Comparison of ENCODE assay signal across 8 cellular contexts in genomic region chr6:87968435-87969278, GRCh38.
DNase-seq lines count a peak whose midpoint lies in the region; ATAC-seq lines count a peak whose summit lies in the region.

No MANE protein-coding gene starts in this region.

- H3K4me1 Mint-ChIP-seq in stimulated activated memory B cell treated with anti-CD40 and anti-IgM and Interleukin-4, amounts not matched to agents 10 μg/mL and 1 μg/mL and 100 μg/mL, for 72 hours = no peaks in the 10 kb centered on the region

- DNase-seq in NCI-H146 (lab: John Stamatoyannopoulos, UW) (peak; percentile 11), NCI-H146 treated with DMSO at 0.1 percent for 48 hours (lab: John Stamatoyannopoulos, UW; ENCODE audit: unreplicated experiment) (no peak), HuH-7 (ENCODE audit: low spot score) (peak; percentile 20), activated gamma-delta T cell treated with Interleukin-2 at 50 U/mL for 16 hours (peak; percentile 6), T-helper 9 cell (no peak), NCI-H1048 (lab: John Stamatoyannopoulos, UW) (no peak)

- H3K9me3 ChIP-seq in iPS-18c (ENCODE audit: control insufficient read depth, insufficient read depth, low read length) = no peaks in the 10 kb centered on the region

- ATAC-seq in stimulated activated memory B cell treated with anti-CD40 and anti-IgM and Interleukin-4, amounts not matched to agents 10 μg/mL and 1 μg/mL and 100 μg/mL, for 72 hours = peak; percentile 75

- H3K4me3 ChIP-seq in iPS-18c (ENCODE audit: insufficient read depth, low read depth, low read length) = peak overlapping the region; percentile 56

- no peaks in the 10 kb centered on the region for H3K27me3 Mint-ChIP-seq in stimulated activated memory B cell treated with anti-CD40 and anti-IgM and Interleukin-4, amounts not matched to agents 10 μg/mL and 1 μg/mL and 100 μg/mL, for 72 hours

- H3K27ac Mint-ChIP-seq in stimulated activated memory B cell treated with anti-CD40 and anti-IgM and Interleukin-4, amounts not matched to agents 10 μg/mL and 1 μg/mL and 100 μg/mL, for 72 hours = no peak overlapping the region

- H3K9me3 Mint-ChIP-seq in stimulated activated memory B cell treated with anti-CD40 and anti-IgM and Interleukin-4, amounts not matched to agents 10 μg/mL and 1 μg/mL and 100 μg/mL, for 72 hours = peaks cover 12% of the 10 kb centered on the region

- H3K36me3 Mint-ChIP-seq in stimulated activated memory B cell treated with anti-CD40 and anti-IgM and Interleukin-4, amounts not matched to agents 10 μg/mL and 1 μg/mL and 100 μg/mL, for 72 hours = no peaks in the 10 kb centered on the region

- no peak overlapping the region for H3K4me3 Mint-ChIP-seq in stimulated activated memory B cell treated with anti-CD40 and anti-IgM and Interleukin-4, amounts not matched to agents 10 μg/mL and 1 μg/mL and 100 μg/mL, for 72 hours

Comparison
In these comparisons a context has a peak if more than half of its experiments do, and no peak if none do; other contexts are left out.
1. DNase-seq: peak in NCI-H146 (single experiment), HuH-7 (single experiment) and activated gamma-delta T cell treated with Interleukin-2 at 50 U/mL for 16 hours (single experiment); none in NCI-H146 treated with DMSO at 0.1 percent for 48 hours (single experiment), T-helper 9 cell (single experiment) and NCI-H1048 (single experiment).